Comparison of ENCODE assay signal across 25 cellular contexts in the genomic region with DNA sequence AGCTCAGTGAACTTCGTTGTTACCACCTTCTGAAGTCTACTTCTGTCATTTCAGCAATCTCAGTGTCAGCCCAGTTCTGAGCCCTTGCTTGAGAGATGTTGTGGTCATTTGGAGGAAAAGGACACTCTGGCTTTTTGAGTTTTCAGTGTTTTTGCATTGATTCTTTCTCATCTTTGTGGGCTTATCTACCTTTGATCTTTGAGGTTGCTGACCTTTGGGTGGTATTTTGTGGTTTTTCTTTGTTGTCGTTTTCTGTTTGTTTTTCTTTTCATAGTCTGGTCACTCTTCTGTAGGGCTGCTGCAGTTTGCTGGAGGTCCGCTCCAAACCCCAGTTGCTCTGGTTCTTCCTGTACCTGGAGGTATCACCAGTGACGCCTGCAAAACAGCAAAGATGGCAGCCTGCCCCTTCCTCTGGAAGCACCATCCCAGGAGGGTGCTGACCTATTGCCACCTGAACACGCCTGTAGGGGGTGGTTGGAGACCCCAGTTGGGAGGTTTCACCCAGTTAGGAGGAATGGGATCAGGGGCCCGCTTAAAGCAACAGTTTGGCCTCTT.
DNase-seq lines count a peak whose midpoint lies in the region; ATAC-seq lines count a peak whose summit lies in the region.
"Had no signal": no experiment of that assay in that cellular context is flagged by ENCODE, and none has a peak within 500 bp of the region (broad histone marks: within the 10 kb centered on the region; RNA-seq: fewer than 3 reads in every experiment).

No MANE protein-coding gene starts in this region.

- POLR2A ChIA-PET in activated CD8-positive, alpha-beta T cell treated with anti-CD3 and anti-CD28 coated beads, Interleukin-2, amount 10 ng/mL, durations not matched to agents 7 days and 5 days (lab: Charles Lee): interaction anchor here (0.5 kb wide), 1 partner anchor 166 kb away, joined by 3 read pairs; no protein-coding TSS in a partner anchor

- no peak overlapping the region for H3K4me3 Mint-ChIP-seq in activated T-cell treated with anti-CD3 and anti-CD28 coated beads, Interleukin-2, amount 50 U/mL, for 24 hours
- peak overlapping the region in 4 of 5 donors; percentile 6 to 44 (median 23) for H3K4me3 Mint-ChIP-seq in immature natural killer cell
- no peak overlapping the region for H3K4me3 Mint-ChIP-seq in stimulated activated effector memory CD8-positive, alpha-beta T cell treated with anti-CD3 and anti-CD28 coated beads, Interleukin-12 subunit alpha, Interleukin-12 subunit beta, amount 100 ng/mL, for 72 hours
- no peak overlapping the region for H3K4me3 Mint-ChIP-seq in activated CD8-positive, alpha-beta T cell treated with anti-CD3 and anti-CD28 coated beads, Interleukin-2, amount 10 ng/mL, durations not matched to agents 7 days and 5 days
- H3K4me3 Mint-ChIP-seq: CD14-positive monocyte, endodermal cell, WTC11 had no signal

- no peak for ATAC-seq in stimulated activated effector memory CD8-positive, alpha-beta T cell treated with anti-CD3 and anti-CD28 coated beads, Interleukin-12 subunit alpha, Interleukin-12 subunit beta, amount 100 ng/mL, for 72 hours
- ATAC-seq in activated CD8-positive, alpha-beta T cell treated with anti-CD3 and anti-CD28 coated beads, Interleukin-2, amount 10 ng/mL, durations not matched to agents 7 days and 5 days: no peak
- no peak for ATAC-seq in activated CD4-positive, CD25-positive, alpha-beta regulatory T cell treated with anti-CD3 and anti-CD28 coated beads, Interleukin-2, amount 50 U/mL, for 24 hours

- H3K27ac Mint-ChIP-seq in activated T-cell treated with anti-CD3 and anti-CD28 coated beads, Interleukin-2, amount 50 U/mL, for 24 hours: peak overlapping the region; percentile 42
- H3K27ac Mint-ChIP-seq in immature natural killer cell: peak overlapping the region in 3 of 6 donors; percentile 6 to 71 (median 47)
- H3K27ac Mint-ChIP-seq in stimulated activated effector memory CD8-positive, alpha-beta T cell treated with anti-CD3 and anti-CD28 coated beads, Interleukin-12 subunit alpha, Interleukin-12 subunit beta, amount 100 ng/mL, for 72 hours: peak overlapping the region; percentile 36
- H3K27ac Mint-ChIP-seq in activated CD8-positive, alpha-beta T cell treated with anti-CD3 and anti-CD28 coated beads, Interleukin-2, amount 10 ng/mL, durations not matched to agents 7 days and 5 days: no peak overlapping the region
- H3K27ac Mint-ChIP-seq: activated T-helper 2 cell treated with anti-CD3 and anti-CD28 coated beads, Interferon-gamma antibody, Interleukin-2, Interleukin-4, amounts not matched to agents 10 μg/mL and 5 μg/mL and 100 μg/mL, durations not matched to agents 14 hours and 24 hours and 36 hours; endodermal cell; WTC11 had no signal

- peaks cover 64% of the 10 kb centered on the region for H3K36me3 Mint-ChIP-seq in activated T-cell treated with anti-CD3 and anti-CD28 coated beads, Interleukin-2, amount 50 U/mL, for 24 hours (ENCODE audit: low read depth)
- H3K36me3 Mint-ChIP-seq in immature natural killer cell: no peaks in the 10 kb centered on the region
- no peaks in the 10 kb centered on the region for H3K36me3 Mint-ChIP-seq in stimulated activated effector memory CD8-positive, alpha-beta T cell treated with anti-CD3 and anti-CD28 coated beads, Interleukin-12 subunit alpha, Interleukin-12 subunit beta, amount 100 ng/mL, for 72 hours
- H3K36me3 Mint-ChIP-seq in activated CD8-positive, alpha-beta T cell treated with anti-CD3 and anti-CD28 coated beads, Interleukin-2, amount 10 ng/mL, durations not matched to agents 7 days and 5 days (ENCODE audit: low read depth): peaks cover 39% of the 10 kb centered on the region

- H3K9me3 Mint-ChIP-seq in activated T-cell treated with anti-CD3 and anti-CD28 coated beads, Interleukin-2, amount 50 U/mL, for 24 hours: peaks cover 11% of the 10 kb centered on the region
- no peaks in the 10 kb centered on the region for H3K9me3 Mint-ChIP-seq in immature natural killer cell
- no peaks in the 10 kb centered on the region for H3K9me3 Mint-ChIP-seq in stimulated activated effector memory CD8-positive, alpha-beta T cell treated with anti-CD3 and anti-CD28 coated beads, Interleukin-12 subunit alpha, Interleukin-12 subunit beta, amount 100 ng/mL, for 72 hours
- peaks cover 19% of the 10 kb centered on the region for H3K9me3 Mint-ChIP-seq in activated CD8-positive, alpha-beta T cell treated with anti-CD3 and anti-CD28 coated beads, Interleukin-2, amount 10 ng/mL, durations not matched to agents 7 days and 5 days (ENCODE audit: insufficient read depth)
- H3K9me3 Mint-ChIP-seq: endodermal cell had no signal

- no peaks in the 10 kb centered on the region for H3K27me3 Mint-ChIP-seq in activated T-cell treated with anti-CD3 and anti-CD28 coated beads, Interleukin-2, amount 50 U/mL, for 24 hours
- peaks cover 0 to 3% (median 0%) of the 10 kb centered on the region in 3 donors for H3K27me3 Mint-ChIP-seq in immature natural killer cell (ENCODE audit: low read depth in 3 of 3)
- H3K27me3 Mint-ChIP-seq in activated CD8-positive, alpha-beta T cell treated with anti-CD3 and anti-CD28 coated beads, Interleukin-2, amount 10 ng/mL, durations not matched to agents 7 days and 5 days (ENCODE audit: low read depth): no peaks in the 10 kb centered on the region
- H3K27me3 Mint-ChIP-seq: T-cell had no signal

- DNase-seq in activated T-cell treated with anti-CD3 and anti-CD28 coated beads, Interleukin-2, amount 50 U/mL, for 24 hours: no peak
- DNase-seq in activated T-cell treated with anti-CD3 and anti-CD28 coated beads for 4 hours: no peak
- peak; percentile 27 for DNase-seq in ELF-1 (ENCODE audit: low read depth, low spot score)
- no peak for DNase-seq in immature natural killer cell
- DNase-seq in stimulated activated effector memory CD8-positive, alpha-beta T cell treated with anti-CD3 and anti-CD28 coated beads, Interleukin-12 subunit alpha, Interleukin-12 subunit beta, amount 100 ng/mL, for 72 hours (ENCODE audit: low spot score in 2 of 2): no peak
- no peak for DNase-seq in activated CD8-positive, alpha-beta T cell treated with anti-CD3 and anti-CD28 coated beads, Interleukin-2, amount 10 ng/mL, durations not matched to agents 7 days and 5 days
- no peak for DNase-seq in HT-29 (ENCODE audit: low spot score)
- DNase-seq: 8988T; caudate nucleus; cortex of kidney; glutamatergic neuron; mesenchymal stem cell; NCI-H1092; NCI-H1694 treated with DMSO at 0.1 percent for 48 hours; NCI-H446 treated with DMSO at 0.1 percent for 48 hours; NCI-H774; stimulated activated CD4-positive, alpha-beta T cell treated with anti-CD3 and anti-CD28 coated beads, Interleukin-12 subunit alpha, Interleukin-12 subunit beta, amount 100 ng/mL, for 4 hours; stimulated activated CD4-positive, alpha-beta T cell treated with anti-CD3 and anti-CD28 coated beads, Interleukin-2, amount 100 ng/mL, for 48 hours; T-cell; transverse colon had no signal

- H3K4me1 Mint-ChIP-seq in activated T-cell treated with anti-CD3 and anti-CD28 coated beads, Interleukin-2, amount 50 U/mL, for 24 hours (ENCODE audit: low read depth): peaks cover 90% of the 10 kb centered on the region
- H3K4me1 Mint-ChIP-seq in immature natural killer cell: peaks cover 92 to 95% of the 10 kb centered on the region in 2 donors
- peaks cover 90% of the 10 kb centered on the region for H3K4me1 Mint-ChIP-seq in stimulated activated effector memory CD8-positive, alpha-beta T cell treated with anti-CD3 and anti-CD28 coated beads, Interleukin-12 subunit alpha, Interleukin-12 subunit beta, amount 100 ng/mL, for 72 hours
- peaks cover 31% of the 10 kb centered on the region for H3K4me1 Mint-ChIP-seq in activated CD8-positive, alpha-beta T cell treated with anti-CD3 and anti-CD28 coated beads, Interleukin-2, amount 10 ng/mL, durations not matched to agents 7 days and 5 days (ENCODE audit: low read depth)

- CTCF ChIA-PET in activated CD8-positive, alpha-beta T cell treated with anti-CD3 and anti-CD28 coated beads, Interleukin-2, amount 10 ng/mL, durations not matched to agents 7 days and 5 days (lab: Charles Lee): no interaction called here

Comparison
In these comparisons a context has a peak if more than half of its experiments do, and no peak if none do; other contexts are left out.
1. H3K4me3 Mint-ChIP-seq: peak in immature natural killer cell (4 of 5); none in activated T-cell treated with anti-CD3 and anti-CD28 coated beads, Interleukin-2, amount 50 U/mL, for 24 hours (single experiment), stimulated activated effector memory CD8-positive, alpha-beta T cell treated with anti-CD3 and anti-CD28 coated beads, Interleukin-12 subunit alpha, Interleukin-12 subunit beta, amount 100 ng/mL, for 72 hours (single experiment) and activated CD8-positive, alpha-beta T cell treated with anti-CD3 and anti-CD28 coated beads, Interleukin-2, amount 10 ng/mL, durations not matched to agents 7 days and 5 days (single experiment).